Comparison of ENCODE assay signal across 8 cellular contexts in the genomic region with DNA sequence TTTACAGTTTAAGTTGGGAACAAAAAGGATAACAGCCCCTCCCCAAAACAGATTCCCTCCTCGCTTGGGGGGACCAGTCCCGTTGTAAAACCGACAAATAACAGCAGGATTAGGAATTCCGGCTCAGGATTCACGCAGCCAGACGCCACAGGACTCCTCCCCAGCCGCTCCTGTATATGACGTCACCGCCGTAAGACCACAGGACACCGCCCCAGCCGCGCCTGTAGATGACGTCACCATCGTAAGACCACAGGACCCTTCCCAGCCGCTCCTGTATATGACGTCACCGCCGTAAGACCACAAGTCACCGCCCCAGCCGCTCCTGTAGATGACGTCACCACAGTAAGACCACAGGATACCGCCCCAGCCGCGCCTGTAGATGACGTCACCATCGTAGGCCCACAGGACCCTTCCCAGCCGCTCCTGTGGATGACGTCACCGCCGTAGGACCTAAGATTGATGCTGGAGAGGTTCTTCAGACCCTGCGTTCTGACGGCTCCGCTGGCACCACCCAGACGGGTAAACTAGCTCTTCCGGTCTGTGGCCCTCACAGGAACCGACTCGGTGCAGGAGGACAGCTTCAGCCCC. TPM values are rescaled to one million over a fixed set of nuclear protein-coding genes. Genes with fewer than 3 reads are reported as not detected.
DNase-seq lines count a peak whose midpoint lies in the region; ATAC-seq and TF ChIP-seq lines count a peak whose summit lies in the region.

No MANE protein-coding gene starts in this region.

- DNase-seq in Daoy (ENCODE audit: low read depth), result peak; percentile 72
- peak; percentile 70 for DNase-seq in NCI-H2196 treated with DMSO at 0.1 percent for 48 hours (lab: John Stamatoyannopoulos, UW; ENCODE audit: unreplicated experiment)
- DNase-seq in activated CD8-positive, alpha-beta T cell treated with anti-CD3 and anti-CD28 coated beads for 36 hours, result peak; percentile 81
- no peak for DNase-seq in esophagus muscularis mucosa (ENCODE audit: extremely low spot score)
- peak; percentile 79 for DNase-seq in neuronal stem cell (ENCODE audit: low spot score)
- DNase-seq in upper lobe of left lung, result peak in 1 of 2 donors; percentile 76
- DNase-seq in NCI-H1048 (lab: John Stamatoyannopoulos, UW), result no peak

- H2BK15ac ChIP-seq in neuronal stem cell (ENCODE audit: low read length), result no peak overlapping the region

- no peak overlapping the region for H3K4ac ChIP-seq in neuronal stem cell (ENCODE audit: low read length)

- H3K36me3 Mint-ChIP-seq in activated CD8-positive, alpha-beta T cell treated with anti-CD3 and anti-CD28 coated beads for 36 hours (ENCODE audit: low read depth), result peaks cover 2% of the 10 kb centered on the region

- H3K18ac ChIP-seq in neuronal stem cell (ENCODE audit: low read length), result peak overlapping the region; percentile 20

- no peak overlapping the region for H4K8ac ChIP-seq in neuronal stem cell (ENCODE audit: low read depth, low read length)

- H3K36me3 ChIP-seq in esophagus muscularis mucosa (no peaks in the 10 kb centered on the region), neuronal stem cell (replicated peaks in 1 of 2; ENCODE audit: control insufficient read depth in 2 of 2, insufficient read depth in 2 of 2, low read length in 2 of 2) (no peaks in the 10 kb centered on the region), upper lobe of left lung (no peaks in the 10 kb centered on the region)

- H2BK12ac ChIP-seq in neuronal stem cell (ENCODE audit: low read length), result no peak overlapping the region

- H3K4me3 ChIP-seq in esophagus muscularis mucosa, result peak overlapping the region; percentile 3 to 43 (median 32)
- H3K4me3 ChIP-seq in neuronal stem cell (ENCODE audit: low read length in 2 of 2), result peak overlapping the region in 1 of 2 donors; percentile 71
- H3K4me3 ChIP-seq in upper lobe of left lung, result peak overlapping the region in 3 of 4 donors; percentile 37 to 40 (median 40)

- peak overlapping the region; percentile 2 for H2AK5ac ChIP-seq in neuronal stem cell (ENCODE audit: low read depth, low read length)

- H3K27ac Mint-ChIP-seq in activated CD8-positive, alpha-beta T cell treated with anti-CD3 and anti-CD28 coated beads for 36 hours, result peak overlapping the region; percentile 99

- H2AFZ ChIP-seq in neuronal stem cell (ENCODE audit: low read length), result no peak overlapping the region

- no peak for TF ChIP-seq CTCF in activated CD8-positive, alpha-beta T cell treated with anti-CD3 and anti-CD28 coated beads for 36 hours (IDR thresholded peaks at IDR 0.05)
- no peak for TF ChIP-seq CTCF in esophagus muscularis mucosa (IDR thresholded peaks at IDR 0.05)
- TF ChIP-seq CTCF in upper lobe of left lung (IDR thresholded peaks at IDR 0.05), result no peak

- no peaks in the 10 kb centered on the region for H3K9me3 Mint-ChIP-seq in activated CD8-positive, alpha-beta T cell treated with anti-CD3 and anti-CD28 coated beads for 36 hours

- no peaks in the 10 kb centered on the region for H3K79me1 ChIP-seq in neuronal stem cell (ENCODE audit: low read depth, low read length)

- peak overlapping the region; percentile 58 for H4K91ac ChIP-seq in neuronal stem cell (ENCODE audit: low read depth, low read length, poor library complexity)

- peaks cover 0 to 9% (median 3%) of the 10 kb centered on the region in 4 donors for H3K4me1 ChIP-seq in esophagus muscularis mucosa
- H3K4me1 ChIP-seq in neuronal stem cell (ENCODE audit: control insufficient read depth in 2 of 2, insufficient read depth in 1 of 2, low read depth in 1 of 2, low read length in 2 of 2), result peaks cover 0 to 3% of the 10 kb centered on the region in 2 donors
- peaks cover 0 to 12% (median under 1%) of the 10 kb centered on the region in 4 donors for H3K4me1 ChIP-seq in upper lobe of left lung

- peaks cover 53% of the 10 kb centered on the region for H3K4me1 Mint-ChIP-seq in activated CD8-positive, alpha-beta T cell treated with anti-CD3 and anti-CD28 coated beads for 36 hours (ENCODE audit: low read depth)

- H3K9me3 ChIP-seq in esophagus muscularis mucosa, result no peaks in the 10 kb centered on the region
- H3K9me3 ChIP-seq in neuronal stem cell (replicated peaks in 1 of 2; ENCODE audit: control insufficient read depth in 2 of 2, insufficient read depth in 1 of 2, low read depth in 1 of 2, low read length in 2 of 2), result no peaks in the 10 kb centered on the region
- no peaks in the 10 kb centered on the region for H3K9me3 ChIP-seq in upper lobe of left lung

- peak; percentile 25 for ATAC-seq in activated CD8-positive, alpha-beta T cell treated with anti-CD3 and anti-CD28 coated beads for 36 hours
- peak; percentile 56 to 78 for ATAC-seq in upper lobe of left lung (ENCODE audit: low FRiP score in 2 of 2)
- ATAC-seq in HG02759 (IDR thresholded peaks at IDR 0.05; ENCODE audit: unreplicated experiment), result no peak

- H3K14ac ChIP-seq in neuronal stem cell (ENCODE audit: low read length), result no peak overlapping the region

- H3K9ac ChIP-seq in neuronal stem cell (ENCODE audit: low read depth, low read length, poor library complexity), result no peak overlapping the region

- CTCF ChIA-PET in activated CD8-positive, alpha-beta T cell treated with anti-CD3 and anti-CD28 coated beads for 36 hours (lab: Charles Lee), result interaction anchor here (1.2 to 2.9 kb wide), 3 partner anchors 15 to 115 kb away, joined by 3 to 8 read pairs (median 8); no protein-coding TSS in a partner anchor

- peak overlapping the region; percentile 92 for H3K4me3 Mint-ChIP-seq in activated CD8-positive, alpha-beta T cell treated with anti-CD3 and anti-CD28 coated beads for 36 hours

- TF ChIP-seq POLR2A in esophagus muscularis mucosa (IDR thresholded peaks at IDR 0.05; ENCODE audit: low read depth) (no peak), upper lobe of left lung (IDR thresholded peaks at IDR 0.05) (peak in 1 of 4 donors; percentile 35)

- WGBS in esophagus muscularis mucosa, result 48% methylated on average over 24 of the region's 38 CpGs
- no CpG with 5 or more reads among the region's 38 CpGs for WGBS in neuronal stem cell (ENCODE audit: extremely low coverage in 2 of 2, insufficient read length in 2 of 2, insufficient replicate concordance in 1 of 2), 2 donors
- 46 to 47% methylated on average over 21 to 38 of the region's 38 CpGs for WGBS in upper lobe of left lung, 2 donors

- no peaks in the 10 kb centered on the region for H3K27me3 Mint-ChIP-seq in activated CD8-positive, alpha-beta T cell treated with anti-CD3 and anti-CD28 coated beads for 36 hours

- H3K27ac ChIP-seq in esophagus muscularis mucosa (replicated peaks in 1 of 4), result peak overlapping the region in 2 of 4 donors; percentile 38 to 54
- peak overlapping the region; percentile 8 for H3K27ac ChIP-seq in neuronal stem cell (replicated peaks; ENCODE audit: low read length)
- H3K27ac ChIP-seq in upper lobe of left lung, result peak overlapping the region; percentile 65 to 77 (median 74)

- TF ChIP-seq EP300 in esophagus muscularis mucosa (IDR thresholded peaks at IDR 0.05) (no peak), upper lobe of left lung (IDR thresholded peaks at IDR 0.05) (no peak)

- H2BK120ac ChIP-seq in neuronal stem cell (ENCODE audit: low read depth, low read length), result peak overlapping the region; percentile 7

- H3K23ac ChIP-seq in neuronal stem cell (ENCODE audit: low read depth, low read length, poor library complexity), result peak overlapping the region; percentile 3

- H3K4me2 ChIP-seq in neuronal stem cell (ENCODE audit: insufficient read depth, low read length, poor library complexity, severe bottlenecking), result peak overlapping the region; percentile 52

- peak overlapping the region; percentile 21 for H2BK5ac ChIP-seq in neuronal stem cell (ENCODE audit: low read length)

- intact Hi-C loops in activated CD8-positive, alpha-beta T cell treated with anti-CD3 and anti-CD28 coated beads for 36 hours (cut with micrococcal nuclease), result no loop called here
- intact Hi-C loops in esophagus muscularis mucosa (cut with DNase I), result no loop called here

- peaks cover 0 to 48% (median 2%) of the 10 kb centered on the region in 4 donors for H3K27me3 ChIP-seq in esophagus muscularis mucosa
- H3K27me3 ChIP-seq in neuronal stem cell (ENCODE audit: control insufficient read depth in 3 of 3, insufficient read depth in 3 of 3, low read depth in 1 of 3, low read length in 3 of 3), result peaks cover 0 to 80% (median 0%) of the 10 kb centered on the region in 3 experiments
- H3K27me3 ChIP-seq in upper lobe of left lung, result no peaks in the 10 kb centered on the region

- POLR2A ChIA-PET in activated CD8-positive, alpha-beta T cell treated with anti-CD3 and anti-CD28 coated beads for 36 hours (lab: Charles Lee), result interaction anchor here (1.0 kb wide), 1 partner anchor 11 kb away, joined by 4 read pairs; no protein-coding TSS in a partner anchor

RNA-seq across cellular contexts. Expression of a gene that starts 44.0 kb away (rescaled TPM):
- total RNA-seq in Daoy (2014; rRNA removed; shearing (Covaris generic)), result 2.6 and 9.8 TPM in 2 replicates
- total RNA-seq in activated CD8-positive, alpha-beta T cell treated with anti-CD3 and anti-CD28 coated beads for 36 hours, result 10 to 100 TPM; 41.4 to 48.1 TPM
- total RNA-seq in esophagus muscularis mucosa (10 to 100 TPM; 14.4 to 28.1 (median 18.5) TPM), upper lobe of left lung (10 to 100 TPM; 16.0 to 53.0 (median 44.1) TPM)
- polyA plus RNA-seq in neuronal stem cell (2013, experiment 1 of 2), result 61.7 TPM
- polyA plus RNA-seq in neuronal stem cell (2013, experiment 2 of 2), result 70.1 TPM

Comparison
In these comparisons a context has a peak if more than half of its experiments do, and no peak if none do; other contexts are left out.
1. DNase-seq: peak in Daoy (single experiment), NCI-H2196 treated with DMSO at 0.1 percent for 48 hours (single experiment), activated CD8-positive, alpha-beta T cell treated with anti-CD3 and anti-CD28 coated beads for 36 hours (single experiment) and neuronal stem cell (single experiment); none in esophagus muscularis mucosa (single experiment) and NCI-H1048 (single experiment).